ENCODE assay signal across 20 cellular contexts in the genomic region with DNA sequence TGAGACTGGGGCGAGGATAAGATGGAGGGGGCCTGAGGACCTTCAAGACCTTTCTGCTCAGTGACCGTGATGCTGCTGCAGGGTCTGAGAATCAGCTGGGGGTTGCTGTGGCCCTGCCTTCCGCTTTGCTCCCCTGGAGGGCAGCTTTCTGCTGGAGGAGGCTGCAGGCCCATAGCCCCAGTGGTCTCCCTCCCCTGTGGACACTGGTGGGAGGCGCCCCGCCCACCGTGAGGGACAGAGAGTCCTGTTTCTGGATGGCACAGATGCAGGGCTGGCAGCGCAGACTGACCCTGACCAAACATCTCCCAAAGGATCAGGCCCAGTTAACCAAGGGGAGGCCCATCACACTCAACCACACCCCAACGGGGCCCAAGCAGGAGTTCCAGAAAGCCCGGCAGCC.
"Had no signal": no experiment of that assay in that cellular context is flagged by ENCODE, and none has a peak within 500 bp of the region (broad histone marks: within the 10 kb centered on the region; RNA-seq: fewer than 3 reads in every experiment).

No MANE protein-coding gene starts in this region.

- ATAC-seq: activated CD4-positive, CD25-positive, alpha-beta regulatory T cell treated with anti-CD3 and anti-CD28 coated beads, Interleukin-2, amount 50 U/mL, for 24 hours; activated naive CD4-positive, alpha-beta T cell treated with anti-CD3 and anti-CD28 coated beads, Interleukin-2, amount 50 U/mL, for 72 hours; naive thymus-derived CD8-positive, alpha-beta T cell had no signal

- H3K9me3 Mint-ChIP-seq: activated CD4-positive, alpha-beta memory T cell treated with anti-CD3 and anti-CD28 coated beads for 36 hours; activated CD4-positive, alpha-beta T cell treated with anti-CD3 and anti-CD28 coated beads, Interleukin-2, amount 10 ng/mL, durations not matched to agents 24 days and 14 days; activated naive CD4-positive, alpha-beta T cell treated with anti-CD3 and anti-CD28 coated beads, Interleukin-2, amount 50 U/mL, for 72 hours; immature natural killer cell; naive thymus-derived CD8-positive, alpha-beta T cell; neural crest cell; T-helper 1 cell treated with Interleukin-12 subunit alpha and Interleukin-12 subunit beta and Interleukin-4 antibody, amounts not matched to agents 30 μg/mL and 1 μg/mL, for 36 hours had no signal

- DNase-seq: activated CD4-positive, alpha-beta memory T cell treated with anti-CD3 and anti-CD28 coated beads for 36 hours; activated CD4-positive, alpha-beta T cell treated with anti-CD3 and anti-CD28 coated beads, Interleukin-2, amount 10 ng/mL, durations not matched to agents 24 days and 14 days; activated naive CD4-positive, alpha-beta T cell; activated T-cell treated with anti-CD3 and anti-CD28 coated beads, Interleukin-2, amount 50 U/mL, for 48 hours; brain microvascular endothelial cell; cortex of kidney; foreskin fibroblast; immature natural killer cell; kidney; left colon; mesenchymal stem cell; naive thymus-derived CD8-positive, alpha-beta T cell; stimulated activated CD4-positive, alpha-beta T cell treated with anti-CD3 and anti-CD28 coated beads, Interleukin-2, amount 100 ng/mL, for 24 hours; stimulated activated naive CD4-positive, alpha-beta T cell; SW 1271; T-helper 9 cell had no signal

- H3K36me3 Mint-ChIP-seq: activated CD4-positive, alpha-beta memory T cell treated with anti-CD3 and anti-CD28 coated beads for 36 hours; activated naive CD4-positive, alpha-beta T cell treated with anti-CD3 and anti-CD28 coated beads, Interleukin-2, amount 50 U/mL, for 72 hours; immature natural killer cell; naive thymus-derived CD8-positive, alpha-beta T cell had no signal

- H3K4me3 Mint-ChIP-seq: activated CD4-positive, alpha-beta memory T cell treated with anti-CD3 and anti-CD28 coated beads for 36 hours; activated CD4-positive, alpha-beta T cell treated with anti-CD3 and anti-CD28 coated beads, Interleukin-2, amount 10 ng/mL, durations not matched to agents 24 days and 14 days; immature natural killer cell; naive thymus-derived CD8-positive, alpha-beta T cell; neural crest cell; T-helper 1 cell treated with Interleukin-12 subunit alpha and Interleukin-12 subunit beta and Interleukin-4 antibody, amounts not matched to agents 30 μg/mL and 1 μg/mL, for 36 hours had no signal

- H3K27ac Mint-ChIP-seq: activated CD4-positive, alpha-beta memory T cell treated with anti-CD3 and anti-CD28 coated beads for 36 hours; activated CD4-positive, alpha-beta T cell treated with anti-CD3 and anti-CD28 coated beads, Interleukin-2, amount 10 ng/mL, durations not matched to agents 24 days and 14 days; T-helper 1 cell treated with Interleukin-12 subunit alpha and Interleukin-12 subunit beta and Interleukin-4 antibody, amounts not matched to agents 30 μg/mL and 1 μg/mL, for 36 hours had no signal

- H3K27me3 Mint-ChIP-seq: activated CD4-positive, alpha-beta memory T cell treated with anti-CD3 and anti-CD28 coated beads for 36 hours had no signal
